Comparison of ENCODE assay signal across 1 cellular context in genomic region chr1:22039594-22040347, GRCh38.
TF ChIP-seq lines count a peak whose summit lies in the region.

No MANE protein-coding gene starts in this region.

TF ChIP-seq in K562, 482 proteins besides CTCF, POLR2A, EP300 and RAD21 (continued from another document):
- TF ChIP-seq, protein P1, sequence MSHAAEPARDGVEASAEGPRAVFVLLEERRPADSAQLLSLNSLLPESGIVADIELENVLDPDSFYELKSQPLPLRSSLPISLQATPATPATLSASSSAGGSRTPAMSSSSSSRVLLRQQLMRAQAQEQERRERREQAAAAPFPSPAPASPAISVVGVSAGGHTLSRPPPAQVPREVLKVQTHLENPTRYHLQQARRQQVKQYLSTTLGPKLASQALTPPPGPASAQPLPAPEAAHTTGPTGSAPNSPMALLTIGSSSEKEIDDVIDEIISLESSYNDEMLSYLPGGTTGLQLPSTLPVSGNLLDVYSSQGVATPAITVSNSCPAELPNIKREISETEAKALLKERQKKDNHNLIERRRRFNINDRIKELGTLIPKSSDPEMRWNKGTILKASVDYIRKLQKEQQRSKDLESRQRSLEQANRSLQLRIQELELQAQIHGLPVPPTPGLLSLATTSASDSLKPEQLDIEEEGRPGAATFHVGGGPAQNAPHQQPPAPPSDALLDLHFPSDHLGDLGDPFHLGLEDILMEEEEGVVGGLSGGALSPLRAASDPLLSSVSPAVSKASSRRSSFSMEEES (CRISPR knock-in tag; IDR thresholded peaks at IDR 0.05) = no peak
- TF ChIP-seq SRF (CRISPR knock-in tag; IDR thresholded peaks at IDR 0.05) (peak in 1 of 2 experiments; percentile 59; a peak in 1 of 4 replicates), ARID4B (CRISPR knock-in tag; IDR thresholded peaks at IDR 0.05) (no peak), ZBTB9 (CRISPR knock-in tag; IDR thresholded peaks at IDR 0.05) (0 out of 2 replicates have a peak, but pooled peaks have one; percentile 38), BRCA1 (IDR thresholded peaks at IDR 0.05) (no peak), BRCA1 (CRISPR knock-in tag; IDR thresholded peaks at IDR 0.05) (no peak), PRDM10 (IDR thresholded peaks at IDR 0.05; ENCODE audit: partially characterized antibody) (peak; percentile 73), XRCC4 (IDR thresholded peaks at IDR 0.05; ENCODE audit: extremely low read depth, insufficient read depth, insufficient read length) (no peak), COPS2 (conservative IDR thresholded peaks at IDR 0.05) (no peak), KLF1 (tag; IDR thresholded peaks at IDR 0.05) (peak; percentile 48; the same call in 1 of the 2 replicates), SREBF2 (CRISPR knock-in tag; IDR thresholded peaks at IDR 0.05) (no peak), SPI1 (IDR thresholded peaks at IDR 0.05; ENCODE audit: borderline replicate concordance, low read depth, low read length) (peak; percentile 78; the same call in 1 of the 2 replicates), FOXM1 (IDR thresholded peaks at IDR 0.05; ENCODE audit: low read depth) (no peak), FOXM1 (CRISPR knock-in tag; IDR thresholded peaks at IDR 0.05; ENCODE audit: low read depth) (no peak), POLR2AphosphoS5 (IDR thresholded peaks at IDR 0.05; ENCODE audit: control insufficient read depth, insufficient read depth, low read depth, low read length) (no peak), ETV1 (tag; conservative IDR thresholded peaks at IDR 0.05; ENCODE audit: low read depth) (0 out of 2 replicates have a peak, but pooled peaks have one; percentile 7), BCOR (IDR thresholded peaks at IDR 0.05) (no peak), SRSF3 (IDR thresholded peaks at IDR 0.05; ENCODE audit: insufficient read depth, low read length) (no peak), ESRRA (IDR thresholded peaks at IDR 0.05; ENCODE audit: borderline replicate concordance, low read depth) (peak; percentile 94), CCAR2 (IDR thresholded peaks at IDR 0.05; ENCODE audit: low read depth, low read length) (no peak), ZNF197 (CRISPR knock-in tag; IDR thresholded peaks at IDR 0.05; ENCODE audit: low read depth) (no peak), MYNN (IDR thresholded peaks at IDR 0.05) (peak; percentile 85; the same call in 1 of the 2 replicates), MYNN (CRISPR knock-in tag; IDR thresholded peaks at IDR 0.05) (no peak), SMARCA4 (IDR thresholded peaks at IDR 0.05) (peak; percentile 53), PTBP1 (IDR thresholded peaks at IDR 0.05; ENCODE audit: low read depth, low read length) (no peak)
- TF ChIP-seq, protein P2, sequence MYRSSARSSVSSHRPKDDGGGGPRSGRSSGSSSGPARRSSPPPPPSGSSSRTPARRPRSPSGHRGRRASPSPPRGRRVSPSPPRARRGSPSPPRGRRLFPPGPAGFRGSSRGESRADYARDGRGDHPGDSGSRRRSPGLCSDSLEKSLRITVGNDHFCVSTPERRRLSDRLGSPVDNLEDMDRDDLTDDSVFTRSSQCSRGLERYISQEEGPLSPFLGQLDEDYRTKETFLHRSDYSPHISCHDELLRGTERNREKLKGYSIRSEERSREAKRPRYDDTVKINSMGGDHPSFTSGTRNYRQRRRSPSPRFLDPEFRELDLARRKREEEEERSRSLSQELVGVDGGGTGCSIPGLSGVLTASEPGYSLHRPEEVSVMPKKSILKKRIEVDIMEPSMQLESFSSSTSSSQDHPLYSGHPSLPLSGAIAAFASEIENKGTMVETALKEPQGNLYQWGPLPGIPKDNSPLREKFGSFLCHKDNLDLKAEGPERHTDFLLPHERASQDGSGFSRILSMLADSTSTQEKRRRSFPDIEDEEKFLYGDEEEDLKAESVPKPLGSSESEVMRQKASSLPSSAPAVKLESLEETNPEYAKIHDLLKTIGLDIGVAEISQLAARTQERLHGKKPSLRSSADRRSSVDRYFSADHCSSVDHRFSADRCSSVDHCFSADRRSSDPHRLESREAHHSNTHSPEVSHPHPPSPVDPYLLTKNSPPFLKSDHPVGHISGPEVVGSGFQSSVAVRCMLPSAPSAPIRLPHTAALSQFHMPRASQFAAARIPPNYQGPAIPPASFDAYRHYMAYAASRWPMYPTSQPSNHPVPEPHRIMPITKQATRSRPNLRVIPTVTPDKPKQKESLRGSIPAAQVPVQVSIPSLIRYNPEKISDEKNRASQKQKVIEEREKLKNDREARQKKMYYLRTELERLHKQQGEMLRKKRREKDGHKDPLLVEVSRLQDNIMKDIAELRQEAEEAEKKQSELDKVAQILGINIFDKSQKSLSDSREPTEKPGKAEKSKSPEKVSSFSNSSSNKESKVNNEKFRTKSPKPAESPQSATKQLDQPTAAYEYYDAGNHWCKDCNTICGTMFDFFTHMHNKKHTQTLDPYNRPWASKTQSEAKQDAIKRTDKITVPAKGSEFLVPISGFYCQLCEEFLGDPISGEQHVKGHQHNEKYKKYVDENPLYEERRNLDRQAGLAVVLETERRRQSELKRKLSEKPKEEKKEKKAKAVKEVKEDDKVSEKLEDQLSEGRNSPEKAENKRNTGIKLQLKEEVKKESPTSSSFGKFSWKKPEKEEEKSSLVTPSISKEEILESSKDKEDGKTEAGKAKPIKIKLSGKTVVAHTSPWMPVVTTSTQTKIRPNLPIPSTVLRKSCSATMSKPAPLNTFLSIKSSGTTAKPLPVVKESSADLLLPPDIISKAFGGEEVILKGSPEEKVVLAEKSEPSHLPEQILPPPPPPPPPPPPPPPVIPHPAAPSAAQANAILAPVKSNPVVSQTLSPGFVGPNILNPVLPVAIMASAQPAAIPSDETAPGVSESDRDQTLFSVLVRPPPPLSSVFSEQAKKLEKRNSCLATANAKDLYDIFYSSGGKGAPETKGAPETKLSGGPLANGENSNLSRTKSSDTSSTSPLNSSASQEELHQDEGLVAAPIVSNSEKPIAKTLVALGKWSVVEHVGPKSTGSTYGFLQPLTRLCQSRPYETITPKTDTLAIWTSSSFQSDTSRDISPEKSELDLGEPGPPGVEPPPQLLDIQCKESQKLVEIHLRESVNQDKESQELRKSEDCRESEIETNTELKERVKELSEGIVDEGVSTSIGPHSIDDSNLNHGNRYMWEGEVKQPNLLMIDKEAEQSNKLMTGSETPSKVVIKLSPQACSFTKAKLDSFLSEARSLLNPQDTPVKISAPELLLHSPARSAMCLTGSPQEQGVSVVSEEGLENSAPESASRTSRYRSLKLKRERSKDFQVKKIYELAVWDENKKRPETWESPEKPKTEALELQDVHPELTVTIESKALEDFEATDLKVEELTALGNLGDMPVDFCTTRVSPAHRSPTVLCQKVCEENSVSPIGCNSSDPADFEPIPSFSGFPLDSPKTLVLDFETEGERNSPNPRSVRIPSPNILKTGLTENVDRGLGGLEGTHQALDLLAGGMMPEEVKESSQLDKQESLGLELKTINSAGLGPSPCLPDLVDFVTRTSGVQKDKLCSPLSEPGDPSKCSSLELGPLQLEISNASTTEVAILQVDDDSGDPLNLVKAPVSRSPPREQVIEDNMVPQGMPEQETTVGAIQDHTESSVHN (IDR thresholded peaks at IDR 0.05; ENCODE audit: borderline replicate concordance in 1 of 2, low read depth in 1 of 2) = no peak
